In the genomic region with DNA sequence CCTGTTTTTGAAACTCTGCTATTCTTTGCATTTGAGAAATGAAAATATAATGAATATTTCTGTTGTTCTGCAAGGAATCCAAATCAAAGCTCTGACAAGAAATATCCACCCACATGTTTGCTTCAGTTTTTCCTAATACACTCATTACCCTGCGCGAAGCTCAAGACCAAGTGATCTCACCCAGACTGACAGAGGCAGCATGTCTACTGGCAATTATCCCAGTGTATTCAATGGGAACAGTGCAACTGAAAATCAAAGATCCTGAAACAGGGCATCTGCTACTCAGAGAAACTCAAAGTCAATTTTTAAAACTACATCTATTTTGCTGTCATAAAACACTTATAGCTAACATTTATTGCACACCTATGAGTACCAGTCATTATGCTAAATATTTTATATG, we compare ENCODE assay signal across 18 cellular contexts.
A peak's percentile ranks its signal among the peaks of the same experiment; 100 is the strongest.
DNase-seq lines count a peak whose midpoint lies in the region; ATAC-seq and TF ChIP-seq lines count a peak whose summit lies in the region.
"Had no signal": no experiment of that assay in that cellular context is flagged by ENCODE, and none has a peak within 500 bp of the region (broad histone marks: within the 10 kb centered on the region; RNA-seq: fewer than 3 reads in every experiment).

No MANE protein-coding gene starts in this region.

- H4K20me1 ChIP-seq in fibroblast of lung (ENCODE audit: control insufficient read depth, extremely low read depth, insufficient read depth, low read length): no peaks in the 10 kb centered on the region

- H3K9me3 ChIP-seq in fibroblast of lung (ENCODE audit: control insufficient read depth, insufficient read depth, low read depth, low read length) (no peaks in the 10 kb centered on the region), SJCRH30 (replicated peaks) (no peaks in the 10 kb centered on the region)

- H3K27ac ChIP-seq in fibroblast of lung (ENCODE audit: insufficient read depth, low read length): no peak overlapping the region
- no peak overlapping the region for H3K27ac ChIP-seq in SJCRH30
- H3K27ac ChIP-seq: SK-N-MC had no signal

- ATAC-seq in GM21360 (IDR thresholded peaks at IDR 0.05; ENCODE audit: unreplicated experiment) (no peak), GM21423 (IDR thresholded peaks at IDR 0.05; ENCODE audit: unreplicated experiment) (no peak)
- ATAC-seq: K562, Panc1, Right ventricle myocardium inferior had no signal

- H3K4me3 ChIP-seq in fibroblast of lung (replicated peaks in 1 of 4; ENCODE audit: control extremely low read depth in 1 of 4, insufficient read depth in 1 of 4, low read depth in 3 of 4, low read length in 4 of 4): no peak overlapping the region
- no peak overlapping the region for H3K4me3 ChIP-seq in SJCRH30
- H3K4me3 ChIP-seq: K562, SK-N-MC had no signal

- no peaks in the 10 kb centered on the region for H3K36me3 ChIP-seq in fibroblast of lung (ENCODE audit: control insufficient read depth, insufficient read depth, low read length)
- H3K36me3 ChIP-seq in SJCRH30: no peaks in the 10 kb centered on the region

- TF ChIP-seq CTCF in fibroblast of lung (conservative IDR thresholded peaks at IDR 0.05 in 1 of 2, IDR thresholded peaks at IDR 0.05 in 1 of 2; ENCODE audit: low read depth in 1 of 2, low read length in 2 of 2): no peak

- H3K79me2 ChIP-seq in fibroblast of lung (ENCODE audit: control insufficient read depth, insufficient read depth, low read length): no peaks in the 10 kb centered on the region

- peak; percentile 65 for DNase-seq in NCI-H1694 (lab: John Stamatoyannopoulos, UW)
- peak; percentile 93 to 95 for DNase-seq in NCI-H446 (lab: John Stamatoyannopoulos, UW)
- peak; percentile 1 to 20 for DNase-seq in fibroblast of lung (ENCODE audit: low read depth in 2 of 2)
- peak; percentile 14 for DNase-seq in putamen (ENCODE audit: low spot score)
- DNase-seq in SJCRH30: no peak
- DNase-seq in AG20443 (ENCODE audit: low spot score): no peak
- DNase-seq: Calu3; CD4-positive, alpha-beta memory T cell; DMS79; NCI-H1048; NCI-H2107; NCI-H510A treated with DMSO at 0.1 percent for 48 hours had no signal

- no peak overlapping the region for H2AFZ ChIP-seq in fibroblast of lung (ENCODE audit: low read length)

- H3K4me2 ChIP-seq in fibroblast of lung (ENCODE audit: extremely low read depth, insufficient read depth, low read length): no peak overlapping the region

- no peaks in the 10 kb centered on the region for H3K27me3 ChIP-seq in fibroblast of lung (ENCODE audit: control insufficient read depth, insufficient read depth, low read length)
- no peaks in the 10 kb centered on the region for H3K27me3 ChIP-seq in SJCRH30

- no peak overlapping the region for H3K9ac ChIP-seq in fibroblast of lung (ENCODE audit: insufficient read depth, low read length)

- H3K4me1 ChIP-seq in fibroblast of lung (ENCODE audit: control insufficient read depth, extremely low read depth, insufficient read depth, low read length) (no peaks in the 10 kb centered on the region), SJCRH30 (no peaks in the 10 kb centered on the region)

Comparison
In these comparisons a context has a peak if more than half of its experiments do, and no peak if none do; other contexts are left out.
1. DNase-seq: peak in NCI-H1694 (single experiment), NCI-H446 (2 of 2), fibroblast of lung (2 of 2) and putamen (single experiment); none in SJCRH30 (0 of 2) and AG20443 (single experiment).